21 cellular contexts compared by ENCODE assay signal in genomic region chr12:83320350-83320749, GRCh38.
"Had no signal": no experiment of that assay in that cellular context is flagged by ENCODE, and none has a peak within 500 bp of the region (broad histone marks: within the 10 kb centered on the region; RNA-seq: fewer than 3 reads in every experiment).

No MANE protein-coding gene starts in this region.

- DNase-seq: activated naive CD4-positive, alpha-beta T cell treated with Interleukin-2 at 50 U/mL for 16 hours; activated naive CD8-positive, alpha-beta T cell treated with anti-CD3 and anti-CD28 coated beads, Interleukin-2, amount 10 ng/mL, durations not matched to agents 7 days and 5 days; activated T-cell treated with anti-CD3 and anti-CD28 coated beads, Interleukin-2, amount 50 U/mL, for 1 hour; amniotic stem cell; glutamatergic neuron; kidney glomerular epithelial cell; left lung; naive thymus-derived CD8-positive, alpha-beta T cell; ovary; stimulated activated CD4-positive, alpha-beta T cell treated with anti-CD3 and anti-CD28 coated beads, Interleukin-2, amount 100 ng/mL, for 48 hours; stimulated activated CD8-positive, alpha-beta memory T cell treated with anti-CD3 and anti-CD28 coated beads, Interleukin-4, amount 100 ng/mL, for 48 hours; stimulated activated naive B cell treated with anti-CD40 and anti-IgM and Interleukin-4, amounts not matched to agents 10 μg/mL and 1 μg/mL and 100 μg/mL, for 72 hours; transverse colon; uterus had no signal

- H3K27me3 Mint-ChIP-seq: activated naive CD8-positive, alpha-beta T cell treated with anti-CD3 and anti-CD28 coated beads, Interleukin-2, amount 10 ng/mL, durations not matched to agents 7 days and 5 days; central memory CD8-positive, alpha-beta T cell; naive thymus-derived CD8-positive, alpha-beta T cell; stimulated activated naive B cell treated with anti-CD40 and anti-IgM and Interleukin-4, amounts not matched to agents 10 μg/mL and 1 μg/mL and 100 μg/mL, for 72 hours had no signal

- H3K79me2 ChIP-seq: hepatocyte had no signal

- H3K27ac Mint-ChIP-seq: activated naive CD8-positive, alpha-beta T cell treated with anti-CD3 and anti-CD28 coated beads, Interleukin-2, amount 10 ng/mL, durations not matched to agents 7 days and 5 days; naive thymus-derived CD8-positive, alpha-beta T cell; stimulated activated naive B cell treated with anti-CD40 and anti-IgM and Interleukin-4, amounts not matched to agents 10 μg/mL and 1 μg/mL and 100 μg/mL, for 72 hours; WTC11 had no signal

- H3K27me3 ChIP-seq: breast epithelium, esophagus muscularis mucosa, hepatocyte, left lung, ovary, transverse colon, uterus had no signal

- H3K4me1 Mint-ChIP-seq: activated naive CD8-positive, alpha-beta T cell treated with anti-CD3 and anti-CD28 coated beads, Interleukin-2, amount 10 ng/mL, durations not matched to agents 7 days and 5 days; central memory CD8-positive, alpha-beta T cell; naive thymus-derived CD8-positive, alpha-beta T cell; stimulated activated naive B cell treated with anti-CD40 and anti-IgM and Interleukin-4, amounts not matched to agents 10 μg/mL and 1 μg/mL and 100 μg/mL, for 72 hours; WTC11 had no signal

- H3K36me3 ChIP-seq: breast epithelium, esophagus muscularis mucosa, left lung, ovary, prostate gland, transverse colon, uterus had no signal

- ATAC-seq: left lung; naive thymus-derived CD8-positive, alpha-beta T cell; stimulated activated naive B cell treated with anti-CD40 and anti-IgM and Interleukin-4, amounts not matched to agents 10 μg/mL and 1 μg/mL and 100 μg/mL, for 72 hours; WTC11 had no signal

- H3K36me3 Mint-ChIP-seq: activated naive CD8-positive, alpha-beta T cell treated with anti-CD3 and anti-CD28 coated beads, Interleukin-2, amount 10 ng/mL, durations not matched to agents 7 days and 5 days; naive thymus-derived CD8-positive, alpha-beta T cell; stimulated activated naive B cell treated with anti-CD40 and anti-IgM and Interleukin-4, amounts not matched to agents 10 μg/mL and 1 μg/mL and 100 μg/mL, for 72 hours; WTC11 had no signal

- H3K4me1 ChIP-seq: breast epithelium, left lung, prostate gland, transverse colon, uterus had no signal

- H3K27ac ChIP-seq: breast epithelium, esophagus muscularis mucosa, hepatocyte, left lung, ovary, prostate gland, transverse colon, uterus had no signal

- H3K4me3 Mint-ChIP-seq: activated naive CD8-positive, alpha-beta T cell treated with anti-CD3 and anti-CD28 coated beads, Interleukin-2, amount 10 ng/mL, durations not matched to agents 7 days and 5 days; central memory CD8-positive, alpha-beta T cell; naive thymus-derived CD8-positive, alpha-beta T cell; stimulated activated naive B cell treated with anti-CD40 and anti-IgM and Interleukin-4, amounts not matched to agents 10 μg/mL and 1 μg/mL and 100 μg/mL, for 72 hours; WTC11 had no signal

- H3K4me2 ChIP-seq: hepatocyte had no signal

- H3K4me3 ChIP-seq: breast epithelium, esophagus muscularis mucosa, hepatocyte, left lung, lung, ovary, prostate gland, transverse colon, uterus had no signal

- H3K9me3 Mint-ChIP-seq: activated naive CD8-positive, alpha-beta T cell treated with anti-CD3 and anti-CD28 coated beads, Interleukin-2, amount 10 ng/mL, durations not matched to agents 7 days and 5 days; WTC11 had no signal

- H2AFZ ChIP-seq: hepatocyte had no signal

- H3K9me3 ChIP-seq: breast epithelium, esophagus muscularis mucosa, left lung, ovary, prostate gland, transverse colon, uterus had no signal
